18 cellular contexts compared by ENCODE assay signal in the genomic region with DNA sequence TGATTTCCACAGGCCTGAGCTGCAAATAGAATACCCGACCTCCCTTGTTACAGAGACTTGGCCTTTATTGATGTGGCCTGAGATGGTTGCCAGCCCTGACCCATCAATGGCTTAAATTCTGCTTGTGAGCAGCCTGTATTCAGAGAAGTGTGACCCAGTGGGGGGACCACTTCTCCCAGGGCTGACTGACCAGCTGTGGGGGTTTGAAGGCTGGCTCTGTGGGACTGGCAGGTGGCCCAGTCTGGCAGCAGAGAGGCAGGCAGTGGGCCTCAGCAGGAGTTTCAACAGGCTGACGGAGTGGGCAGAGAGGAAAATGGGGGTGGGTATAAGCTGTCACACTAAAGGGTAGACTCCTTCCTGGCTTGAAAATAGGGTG. TPM values are rescaled to one million over a fixed set of nuclear protein-coding genes. Genes with fewer than 3 reads are reported as not detected.
DNase-seq lines count a peak whose midpoint lies in the region; ATAC-seq lines count a peak whose summit lies in the region.
"Had no signal": no experiment of that assay in that cellular context is flagged by ENCODE, and none has a peak within 500 bp of the region (broad histone marks: within the 10 kb centered on the region; RNA-seq: fewer than 3 reads in every experiment).

No MANE protein-coding gene starts in this region.

- peak; percentile 32 for DNase-seq in NCI-H1092 treated with DMSO at 0.1 percent for 48 hours (lab: John Stamatoyannopoulos, UW)
- DNase-seq in NCI-H1092 (lab: John Stamatoyannopoulos, UW), result no peak
- peak in 1 of 2 experiments; percentile 30 for DNase-seq in SJCRH30
- peak; percentile 89 for DNase-seq in putamen (ENCODE audit: low spot score)
- DNase-seq in AG08395 (ENCODE audit: low spot score), result no peak
- no peak for DNase-seq in NCI-H2171 (lab: John Stamatoyannopoulos, UW)
- DNase-seq: CD8-positive, alpha-beta T cell; effector memory CD8-positive, alpha-beta T cell; lower lobe of right lung; NCI-H1417 treated with DMSO at 0.1 percent for 48 hours; NCI-H226; PC-9 had no signal

- ATAC-seq in GM19395 (IDR thresholded peaks at IDR 0.05; ENCODE audit: unreplicated experiment), result no peak
- ATAC-seq: CD8-positive, alpha-beta T cell; effector memory CD8-positive, alpha-beta T cell had no signal

- no peaks in the 10 kb centered on the region for H3K27me3 ChIP-seq in SJCRH30
- no peaks in the 10 kb centered on the region for H3K27me3 ChIP-seq in layer of hippocampus (ENCODE audit: control insufficient read depth, insufficient read depth, low read length)

- no peak overlapping the region for H3K4me3 ChIP-seq in SJCRH30
- H3K4me3 ChIP-seq: lower lobe of right lung, PC-9, skin epidermis had no signal

- H3K9me3 ChIP-seq in SJCRH30 (replicated peaks), result no peaks in the 10 kb centered on the region
- H3K9me3 ChIP-seq: lower lobe of right lung had no signal

- H3K27ac ChIP-seq in SJCRH30 (peak overlapping the region; percentile 61), layer of hippocampus (ENCODE audit: low read depth, low read length) (peak overlapping the region; percentile 99)
- H3K27ac ChIP-seq: 22Rv1, KMS-11, lower lobe of right lung, skin epidermis, VCaP had no signal

- H3K4me1 ChIP-seq in SJCRH30, result peaks cover 9% of the 10 kb centered on the region
- H3K4me1 ChIP-seq: lower lobe of right lung had no signal

- H3K36me3 ChIP-seq in SJCRH30, result no peaks in the 10 kb centered on the region
- H3K36me3 ChIP-seq: lower lobe of right lung had no signal

RNA-seq across cellular contexts. Expression of gene PPIF, which starts 12.2 kb away (rescaled TPM):
- 98.8 and 103 TPM in 2 replicates for total RNA-seq in SJCRH30 (2014; rRNA removed; shearing (Covaris generic))

Comparison
In these comparisons a context has a peak if more than half of its experiments do, and no peak if none do; other contexts are left out.
1. DNase-seq: peak in NCI-H1092 treated with DMSO at 0.1 percent for 48 hours (single experiment) and putamen (single experiment); none in NCI-H1092 (single experiment), AG08395 (single experiment) and NCI-H2171 (single experiment).